8 cellular contexts compared by ENCODE assay signal in the genomic region with DNA sequence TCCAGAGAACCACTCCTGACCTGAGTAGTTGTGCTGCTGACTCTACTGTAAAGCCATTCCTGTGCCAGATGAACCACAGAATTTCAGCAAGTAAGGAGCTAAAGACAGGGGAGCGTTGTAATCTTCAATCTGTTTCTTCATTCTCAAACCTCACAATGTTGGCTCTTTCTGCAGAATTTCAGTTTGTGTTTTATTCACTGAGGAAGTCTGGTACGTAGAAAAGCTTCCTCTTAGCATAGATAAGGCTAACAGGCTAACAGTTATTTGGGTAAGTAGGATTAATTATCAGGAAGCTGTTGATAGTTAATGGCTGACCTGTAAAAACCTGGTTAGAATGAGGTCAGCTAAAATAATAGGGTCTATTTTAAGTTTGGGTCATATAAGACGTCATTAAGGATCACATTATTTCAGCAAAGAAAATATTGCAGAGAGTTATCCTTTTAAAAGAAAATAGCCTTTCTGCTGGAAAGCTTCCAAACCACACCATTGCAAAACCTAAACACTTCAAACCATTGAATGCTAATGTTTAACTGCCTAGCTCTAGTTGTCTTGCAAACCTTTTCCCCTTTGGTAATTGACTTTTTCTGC. TPM values are rescaled to one million over a fixed set of nuclear protein-coding genes. Genes with fewer than 3 reads are reported as not detected.
DNase-seq lines count a peak whose midpoint lies in the region; ATAC-seq lines count a peak whose summit lies in the region.

No MANE protein-coding gene starts in this region.

- no peaks in the 10 kb centered on the region for H3K9me3 ChIP-seq in mesodermal cell (ENCODE audit: control insufficient read depth, low read length)

- H3K36me3 ChIP-seq in mesodermal cell (ENCODE audit: control insufficient read depth, insufficient read depth, low read length): no peaks in the 10 kb centered on the region

- H3K4me3 ChIP-seq in mesodermal cell (ENCODE audit: extremely low read depth, insufficient read depth, low read length, poor library complexity, severe bottlenecking): no peak overlapping the region

- peaks cover 22% of the 10 kb centered on the region for H3K4me1 ChIP-seq in mesodermal cell (ENCODE audit: control insufficient read depth, insufficient read depth, low read length, poor library complexity, severe bottlenecking)

- DNase-seq in astrocyte of the hippocampus (ENCODE audit: low read depth, low spot score) (peak; percentile 90), substantia nigra (lab: John Stamatoyannopoulos, UW) (no peak), NCI-H1092 (lab: John Stamatoyannopoulos, UW) (no peak)
- no peak for DNase-seq in stimulated activated CD4-positive, alpha-beta T cell treated with anti-CD3 and anti-CD28 coated beads, Interleukin-1b, Interleukin-23, amount 100 ng/mL, for 48 hours

- ATAC-seq in GM19023 (IDR thresholded peaks at IDR 0.05; ENCODE audit: unreplicated experiment) (peak; percentile 49), HG03571 (IDR thresholded peaks at IDR 0.05; ENCODE audit: unreplicated experiment) (peak; percentile 53), HG02610 (IDR thresholded peaks at IDR 0.05; ENCODE audit: unreplicated experiment) (no peak)

- H3K27ac ChIP-seq in mesodermal cell (ENCODE audit: low read depth, low read length, severe bottlenecking) (peak overlapping the region; percentile 37), substantia nigra (ENCODE audit: low read depth, low read length, poor library complexity, severe bottlenecking) (no peak overlapping the region)

- WGBS in mesodermal cell (ENCODE audit: insufficient coverage in 2 of 2), 2 experiments: 83% methylated on average over 1 of the region's 3 CpGs; no CpG with 5 or more reads in 1 of the 2 experiments

RNA-seq across cellular contexts. Expression of gene TENT5A, which starts 14.1 kb away (rescaled TPM):
- 35.1 TPM for polyA plus RNA-seq in mesodermal cell (2013, experiment 1 of 2)
- polyA plus RNA-seq in mesodermal cell (2013, experiment 2 of 2): 28.5 TPM
